Comparison of ENCODE assay signal across 8 cellular contexts in the genomic region with DNA sequence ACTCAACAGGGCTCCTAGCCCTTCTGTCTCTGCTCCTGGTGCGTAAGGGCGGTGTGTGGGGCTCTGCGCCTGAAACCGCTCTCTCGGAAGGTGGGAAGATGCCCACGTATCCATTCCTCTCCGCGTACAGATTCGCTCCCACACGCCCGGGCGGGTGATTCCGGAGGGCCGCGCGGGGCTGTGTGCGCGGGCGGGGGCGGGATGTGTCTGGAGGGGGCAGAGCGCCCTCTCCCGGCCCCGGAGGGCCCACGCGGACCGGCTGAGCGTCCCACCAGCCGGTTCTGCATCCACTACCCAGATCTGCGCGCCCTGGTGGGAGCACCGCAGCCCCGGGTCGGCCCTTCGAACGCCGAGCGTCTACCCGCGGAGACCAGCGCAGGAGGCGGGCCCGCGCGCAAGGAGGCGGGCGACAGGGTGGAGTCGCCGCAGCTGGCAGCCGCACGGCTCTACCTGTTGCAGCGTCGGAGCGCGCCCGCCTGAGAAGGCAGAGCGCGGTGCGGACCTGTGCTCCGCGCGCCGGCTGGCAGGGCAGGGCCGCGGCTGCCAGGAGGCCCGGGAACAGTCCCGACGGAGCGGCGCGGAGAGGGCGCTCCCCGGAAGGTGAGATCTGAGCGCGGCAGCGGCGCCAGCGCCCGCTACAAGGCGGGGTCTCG. TPM values are rescaled to one million over a fixed set of nuclear protein-coding genes. Genes with fewer than 3 reads are reported as not detected.
DNase-seq lines count a peak whose midpoint lies in the region; ATAC-seq and TF ChIP-seq lines count a peak whose summit lies in the region.

No MANE protein-coding gene starts in this region.

- DNase-seq in NCI-H146 (lab: John Stamatoyannopoulos, UW) (peak; percentile 92), epithelial cell of esophagus (ENCODE audit: low read depth) (peak; percentile 75)
- peak; percentile 64 to 66 for DNase-seq in activated CD4-positive, alpha-beta T cell treated with anti-CD3 and anti-CD28 coated beads, Interleukin-2, amount 50 U/mL, for 48 hours
- DNase-seq in stimulated activated CD8-positive, alpha-beta memory T cell treated with anti-CD3 and anti-CD28 coated beads, Interleukin-4, amount 100 ng/mL, for 4 hours (ENCODE audit: low read depth in 2 of 2, low spot score in 1 of 2): peak; percentile 5 to 12

- ATAC-seq in HG02588 (IDR thresholded peaks at IDR 0.05; ENCODE audit: unreplicated experiment) (peak; percentile 57), GM18870 (IDR thresholded peaks at IDR 0.05; ENCODE audit: unreplicated experiment) (no peak)

- H3K27me3 ChIP-seq in mononuclear cell (ENCODE audit: insufficient read depth, low read length): peaks cover 81% of the 10 kb centered on the region

- H3K4me3 ChIP-seq in epithelial cell of esophagus (ENCODE audit: low read length) (peak overlapping the region; percentile 28), mononuclear cell (ENCODE audit: low read length) (peak overlapping the region; percentile 28)

- peak; percentile 76 for TF ChIP-seq CTCF in GM12874 (IDR thresholded peaks at IDR 0.05; ENCODE audit: insufficient read depth, low read depth, low read length)
- TF ChIP-seq CTCF in epithelial cell of esophagus (IDR thresholded peaks at IDR 0.05; ENCODE audit: insufficient read depth, low read depth, low read length, missing control alignments): no peak

- H3K4me1 ChIP-seq in mononuclear cell (ENCODE audit: insufficient read depth, low read length): peaks cover 49% of the 10 kb centered on the region

- no peaks in the 10 kb centered on the region for H3K9me3 ChIP-seq in mononuclear cell (ENCODE audit: low read depth, low read length)

RNA-seq across cellular contexts. Expression of gene KCNK13, which starts 1.4 kb away (rescaled TPM):
- total RNA-seq in mononuclear cell: 0.42 TPM

Comparison
In these comparisons a context has a peak if more than half of its experiments do, and no peak if none do; other contexts are left out.
1. DNase-seq: peak in every context shown above with its lines; median percentile 92 in NCI-H146; 75 in epithelial cell of esophagus; 65 in activated CD4-positive, alpha-beta T cell treated with anti-CD3 and anti-CD28 coated beads, Interleukin-2, amount 50 U/mL, for 48 hours; 8 in stimulated activated CD8-positive, alpha-beta memory T cell treated with anti-CD3 and anti-CD28 coated beads, Interleukin-4, amount 100 ng/mL, for 4 hours.